Comparison of ENCODE assay signal across 35 cellular contexts in the genomic region with DNA sequence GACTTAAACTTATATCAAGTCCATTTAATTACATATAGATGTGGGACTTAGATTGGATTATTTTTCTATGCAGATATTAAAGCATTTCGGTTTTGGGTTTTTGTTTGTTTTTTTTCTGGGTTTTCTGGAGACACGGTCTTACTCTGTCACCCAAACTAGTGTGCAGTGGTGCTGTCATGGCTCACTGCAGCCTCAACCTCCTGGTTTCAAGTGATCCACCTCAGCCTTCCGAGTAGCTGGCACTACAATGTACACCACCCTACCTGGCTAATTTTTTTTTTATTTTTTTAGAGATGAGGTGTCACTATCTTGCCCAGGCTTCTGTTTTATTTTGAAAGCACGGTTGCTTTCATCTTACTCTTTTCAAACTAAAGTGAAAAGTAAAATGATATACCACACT.
"Had no signal": no experiment of that assay in that cellular context is flagged by ENCODE, and none has a peak within 500 bp of the region (broad histone marks: within the 10 kb centered on the region; RNA-seq: fewer than 3 reads in every experiment).

No MANE protein-coding gene starts in this region.

- H3K27ac ChIP-seq: adrenal gland, body of pancreas, brain microvascular endothelial cell, breast epithelium, VCaP had no signal

- H3K4me1 ChIP-seq: adrenal gland, body of pancreas, breast epithelium had no signal

- H3K36me3 ChIP-seq: adrenal gland, brain microvascular endothelial cell, breast epithelium had no signal

- H3K27me3 Mint-ChIP-seq: activated CD4-positive, alpha-beta memory T cell treated with anti-CD3 and anti-CD28 coated beads, Interleukin-2, amount 10 ng/mL, durations not matched to agents 7 days and 5 days; activated CD4-positive, alpha-beta T cell treated with anti-CD3 and anti-CD28 coated beads for 36 hours; activated CD4-positive, alpha-beta T cell treated with anti-CD3 and anti-CD28 coated beads, Interleukin-2, amount 10 ng/mL, durations not matched to agents 7 days and 5 days; activated CD8-positive, alpha-beta memory T cell treated with anti-CD3 and anti-CD28 coated beads, Interleukin-2, amount 10 ng/mL, durations not matched to agents 7 days and 5 days; activated naive CD8-positive, alpha-beta T cell treated with anti-CD3 and anti-CD28 coated beads for 36 hours; activated T-cell treated with anti-CD3 and anti-CD28 coated beads, Interleukin-2, amount 50 U/mL, for 24 hours; activated T-helper 17 cell treated with anti-CD3 and anti-CD28 coated beads, Interleukin-2, amount 50 U/mL, for 72 hours; T-cell had no signal

- H3K27me3 ChIP-seq: adrenal gland, body of pancreas, brain microvascular endothelial cell, breast epithelium had no signal

- H3K36me3 Mint-ChIP-seq: activated naive CD4-positive, alpha-beta T cell treated with anti-CD3 and anti-CD28 coated beads, Interleukin-2, amount 50 U/mL, for 72 hours had no signal

- H3K9me3 ChIP-seq: body of pancreas, breast epithelium had no signal

- FAIRE-seq: astrocyte had no signal

- H3K27ac Mint-ChIP-seq: activated CD4-positive, alpha-beta memory T cell treated with anti-CD3 and anti-CD28 coated beads, Interleukin-2, amount 10 ng/mL, durations not matched to agents 7 days and 5 days; activated CD4-positive, alpha-beta T cell treated with anti-CD3 and anti-CD28 coated beads for 36 hours; activated CD4-positive, alpha-beta T cell treated with anti-CD3 and anti-CD28 coated beads, Interleukin-2, amount 10 ng/mL, durations not matched to agents 7 days and 5 days; activated CD8-positive, alpha-beta memory T cell treated with anti-CD3 and anti-CD28 coated beads, Interleukin-2, amount 10 ng/mL, durations not matched to agents 7 days and 5 days; activated CD8-positive, alpha-beta T cell treated with anti-CD3 and anti-CD28 coated beads, Interleukin-2, amount 10 ng/mL, durations not matched to agents 7 days and 5 days; activated naive CD4-positive, alpha-beta T cell treated with anti-CD3 and anti-CD28 coated beads for 36 hours; activated naive CD4-positive, alpha-beta T cell treated with anti-CD3 and anti-CD28 coated beads, Interleukin-2, amount 50 U/mL, for 72 hours; activated naive CD8-positive, alpha-beta T cell treated with anti-CD3 and anti-CD28 coated beads for 36 hours; activated T-cell treated with anti-CD3 and anti-CD28 coated beads, Interleukin-2, amount 50 U/mL, for 24 hours; activated T-helper 17 cell treated with anti-CD3 and anti-CD28 coated beads, Interleukin-2, amount 50 U/mL, for 72 hours; T-cell; T-helper 2 cell treated with Interferon-gamma antibody and Interleukin-4, amounts not matched to agents 5 μg/mL and 100 μg/mL, for 36 hours had no signal

- DNase-seq: activated CD4-positive, alpha-beta memory T cell treated with anti-CD3 and anti-CD28 coated beads, Interleukin-2, amount 10 ng/mL, durations not matched to agents 7 days and 5 days; activated CD4-positive, alpha-beta T cell treated with anti-CD3 and anti-CD28 coated beads for 1 hour; activated CD4-positive, alpha-beta T cell treated with anti-CD3 and anti-CD28 coated beads for 36 hours; activated CD4-positive, alpha-beta T cell treated with anti-CD3 and anti-CD28 coated beads for 48 hours; activated CD4-positive, alpha-beta T cell treated with anti-CD3 and anti-CD28 coated beads, Interleukin-2, amount 10 ng/mL, durations not matched to agents 7 days and 5 days; activated CD4-positive, alpha-beta T cell treated with anti-CD3 and anti-CD28 coated beads, Interleukin-2, amount 50 U/mL, for 48 hours; activated CD4-positive, CD25-positive, alpha-beta regulatory T cell; activated CD8-positive, alpha-beta memory T cell treated with anti-CD3 and anti-CD28 coated beads for 24 hours; activated CD8-positive, alpha-beta memory T cell treated with anti-CD3 and anti-CD28 coated beads, Interleukin-2, amount 10 ng/mL, durations not matched to agents 7 days and 5 days; activated CD8-positive, alpha-beta memory T cell treated with anti-CD3 and anti-CD28 coated beads, Interleukin-2, amount 50 U/mL, for 48 hours; activated CD8-positive, alpha-beta T cell treated with anti-CD3 and anti-CD28 coated beads, Interleukin-2, amount 10 ng/mL, durations not matched to agents 7 days and 5 days; activated effector memory CD4-positive, alpha-beta T cell treated with anti-CD3 and anti-CD28 coated beads, Interleukin-2, amount 50 U/mL, for 16 hours; activated gamma-delta T cell treated with Interleukin-2 at 50 U/mL for 16 hours; activated naive CD4-positive, alpha-beta T cell; activated naive CD4-positive, alpha-beta T cell treated with anti-CD3 and anti-CD28 coated beads for 36 hours; activated naive CD4-positive, alpha-beta T cell treated with anti-CD3 and anti-CD28 coated beads, Interleukin-2, amount 50 U/mL, for 16 hours; activated naive CD8-positive, alpha-beta T cell treated with anti-CD3 and anti-CD28 coated beads for 36 hours; activated T-cell treated with anti-CD3 and anti-CD28 coated beads, Interleukin-2, amount 50 U/mL, for 24 hours; activated T-cell treated with anti-CD3 and anti-CD28 coated beads, Interleukin-2, amount 50 U/mL, for 48 hours; adrenal gland; amniotic stem cell; aorta; body of pancreas; central memory CD4-positive, alpha-beta T cell; T-cell; T-helper 2 cell; T-helper 9 cell had no signal

- ATAC-seq: activated CD4-positive, alpha-beta T cell treated with anti-CD3 and anti-CD28 coated beads for 36 hours; activated CD4-positive, CD25-positive, alpha-beta regulatory T cell treated with anti-CD3 and anti-CD28 coated beads, Interleukin-2, amount 50 U/mL, for 24 hours; activated CD8-positive, alpha-beta memory T cell treated with anti-CD3 and anti-CD28 coated beads, Interleukin-2, amount 10 ng/mL, durations not matched to agents 7 days and 5 days; activated CD8-positive, alpha-beta T cell treated with anti-CD3 and anti-CD28 coated beads, Interleukin-2, amount 10 ng/mL, durations not matched to agents 7 days and 5 days; activated naive CD4-positive, alpha-beta T cell treated with anti-CD3 and anti-CD28 coated beads, Interleukin-2, amount 50 U/mL, for 72 hours; activated T-helper 17 cell treated with anti-CD3 and anti-CD28 coated beads, Interleukin-2, amount 50 U/mL, for 72 hours; body of pancreas; T-cell had no signal

- H3K4me3 Mint-ChIP-seq: activated CD4-positive, alpha-beta memory T cell treated with anti-CD3 and anti-CD28 coated beads, Interleukin-2, amount 10 ng/mL, durations not matched to agents 7 days and 5 days; activated CD4-positive, alpha-beta T cell treated with anti-CD3 and anti-CD28 coated beads for 36 hours; activated CD4-positive, alpha-beta T cell treated with anti-CD3 and anti-CD28 coated beads, Interleukin-2, amount 10 ng/mL, durations not matched to agents 7 days and 5 days; activated CD8-positive, alpha-beta memory T cell treated with anti-CD3 and anti-CD28 coated beads, Interleukin-2, amount 10 ng/mL, durations not matched to agents 7 days and 5 days; activated CD8-positive, alpha-beta T cell treated with anti-CD3 and anti-CD28 coated beads, Interleukin-2, amount 10 ng/mL, durations not matched to agents 7 days and 5 days; activated naive CD4-positive, alpha-beta T cell treated with anti-CD3 and anti-CD28 coated beads for 36 hours; activated naive CD8-positive, alpha-beta T cell treated with anti-CD3 and anti-CD28 coated beads for 36 hours; activated T-cell treated with anti-CD3 and anti-CD28 coated beads, Interleukin-2, amount 50 U/mL, for 24 hours; activated T-helper 17 cell treated with anti-CD3 and anti-CD28 coated beads, Interleukin-2, amount 50 U/mL, for 72 hours; T-cell; T-helper 2 cell treated with Interferon-gamma antibody and Interleukin-4, amounts not matched to agents 5 μg/mL and 100 μg/mL, for 36 hours had no signal

- H3K4me1 Mint-ChIP-seq: activated CD4-positive, alpha-beta memory T cell treated with anti-CD3 and anti-CD28 coated beads, Interleukin-2, amount 10 ng/mL, durations not matched to agents 7 days and 5 days; activated CD4-positive, alpha-beta T cell treated with anti-CD3 and anti-CD28 coated beads for 36 hours; activated CD4-positive, alpha-beta T cell treated with anti-CD3 and anti-CD28 coated beads, Interleukin-2, amount 10 ng/mL, durations not matched to agents 7 days and 5 days; activated CD8-positive, alpha-beta memory T cell treated with anti-CD3 and anti-CD28 coated beads, Interleukin-2, amount 10 ng/mL, durations not matched to agents 7 days and 5 days; activated naive CD8-positive, alpha-beta T cell treated with anti-CD3 and anti-CD28 coated beads for 36 hours; T-cell had no signal

- H3K4me3 ChIP-seq: adrenal gland, body of pancreas, breast epithelium had no signal
